ENCODE assay signal across 19 cellular contexts in the genomic region with DNA sequence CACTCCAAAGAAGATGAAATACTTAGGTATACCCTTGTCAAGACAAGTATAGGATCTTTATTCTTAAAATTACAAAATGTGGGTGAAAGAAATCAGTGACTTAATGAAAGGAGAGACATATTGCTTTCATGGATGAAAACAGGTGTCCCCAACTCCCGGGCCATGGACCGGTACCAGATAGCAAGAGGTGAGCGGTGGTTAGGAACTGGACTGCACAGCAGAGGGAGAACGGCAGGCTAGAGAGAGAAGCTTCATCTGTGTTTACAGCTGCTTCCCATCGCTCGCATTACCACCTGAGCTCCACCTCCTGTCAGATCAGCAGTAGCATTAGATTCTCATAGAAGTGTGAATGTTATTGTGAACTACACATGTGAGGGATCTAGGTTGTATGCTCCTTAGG.
"Had no signal": no experiment of that assay in that cellular context is flagged by ENCODE, and none has a peak within 500 bp of the region (broad histone marks: within the 10 kb centered on the region; RNA-seq: fewer than 3 reads in every experiment).

No MANE protein-coding gene starts in this region.

- DNase-seq: colonic mucosa; cortex of kidney; effector CD4-positive, alpha-beta T cell; effector memory CD4-positive, alpha-beta T cell; esophagus squamous epithelium; foreskin fibroblast; foreskin melanocyte; gastrocnemius medialis; glutamatergic neuron; heart right ventricle; hippocampal formation; left cardiac atrium; left lung; left ventricle myocardium superior; lower lobe of right lung; mesenchymal stem cell; mucosa of descending colon had no signal

- H3K4me1 Mint-ChIP-seq: mesothelial cell of epicardium had no signal

- H3K9me3 ChIP-seq: colonic mucosa, esophagus squamous epithelium, left lung, lower lobe of right lung had no signal

- H3K27me3 ChIP-seq: colonic mucosa, esophagus squamous epithelium, gastrocnemius medialis, heart right ventricle, left lung had no signal

- H3K4me1 ChIP-seq: colonic mucosa, esophagus squamous epithelium, gastrocnemius medialis, heart right ventricle, left lung, lower lobe of right lung had no signal

- H3K27me3 Mint-ChIP-seq: dendritic cell treated with granulocyte-macrophage colony-stimulating factor and Interleukin-4, amounts not matched to agents 40 ng/mL and 50 ng/mL, for 4 days had no signal

- H3K27ac Mint-ChIP-seq: dendritic cell treated with granulocyte-macrophage colony-stimulating factor and Interleukin-4, amounts not matched to agents 40 ng/mL and 50 ng/mL, for 4 days; mesothelial cell of epicardium had no signal

- H3K36me3 Mint-ChIP-seq: mesothelial cell of epicardium had no signal

- H3K4me3 Mint-ChIP-seq: dendritic cell treated with granulocyte-macrophage colony-stimulating factor and Interleukin-4, amounts not matched to agents 40 ng/mL and 50 ng/mL, for 4 days; mesothelial cell of epicardium had no signal

- H3K9me3 Mint-ChIP-seq: dendritic cell treated with granulocyte-macrophage colony-stimulating factor and Interleukin-4, amounts not matched to agents 40 ng/mL and 50 ng/mL, for 4 days had no signal

- H3K27ac ChIP-seq: colonic mucosa, esophagus squamous epithelium, gastrocnemius medialis, heart right ventricle, left lung, lower lobe of right lung had no signal

- ATAC-seq: gastrocnemius medialis, heart right ventricle, left cardiac atrium, left lung, left ventricle myocardium superior, lower lobe of right lung, mucosa of descending colon had no signal

- H3K36me3 ChIP-seq: colonic mucosa, esophagus squamous epithelium, gastrocnemius medialis, heart right ventricle, left lung, lower lobe of right lung had no signal

- H3K4me3 ChIP-seq: colonic mucosa, esophagus squamous epithelium, gastrocnemius medialis, heart right ventricle, left lung, lower lobe of right lung, mucosa of descending colon had no signal
